Comparison of ENCODE assay signal across 23 cellular contexts in genomic region chr12:21634245-21634644, GRCh38. TPM values are rescaled to one million over a fixed set of nuclear protein-coding genes. Genes with fewer than 3 reads are reported as not detected.
A peak's percentile ranks its signal among the peaks of the same experiment; 100 is the strongest.
DNase-seq lines count a peak whose midpoint lies in the region; ATAC-seq, FAIRE-seq and TF ChIP-seq lines count a peak whose summit lies in the region.
"Had no signal": no experiment of that assay in that cellular context is flagged by ENCODE, and none has a peak within 500 bp of the region (broad histone marks: within the 10 kb centered on the region; RNA-seq: fewer than 3 reads in every experiment).

No MANE protein-coding gene starts in this region.

- H4K20me1 ChIP-seq in GM23338 (replicated peaks; ENCODE audit: insufficient read depth), result peaks cover 19% of the 10 kb centered on the region; the same call in 1 of the 2 replicates
- no peaks in the 10 kb centered on the region for H4K20me1 ChIP-seq in K562 (replicated peaks; ENCODE audit: control insufficient read depth, insufficient read depth, low read length)

- TF ChIP-seq CTCF in A549 (IDR thresholded peaks at IDR 0.05) (no peak), GM23338 (conservative IDR thresholded peaks at IDR 0.05; ENCODE audit: low read depth in 2 of 2) (no peak), K562 (IDR thresholded peaks at IDR 0.05 in 2 of 3, conservative IDR thresholded peaks at IDR 0.05 in 1 of 3; ENCODE audit: insufficient read depth in 2 of 3, low read depth in 1 of 3, low read length in 3 of 3) (no peak)
- no peak for TF ChIP-seq CTCF in CD4-positive, alpha-beta T cell (IDR thresholded peaks at IDR 0.05)

- H3K36me3 ChIP-seq in GM23338 (ENCODE audit: insufficient read depth) (peaks cover 47% of the 10 kb centered on the region), K562 (ENCODE audit: control insufficient read depth, insufficient read depth, low read length) (peaks cover 46% of the 10 kb centered on the region)

- no peak; a peak in 1 of 6 replicates for ATAC-seq in A549
- no peak for ATAC-seq in CD4-positive, alpha-beta T cell (ENCODE audit: poor library complexity)
- peak; percentile 49 for ATAC-seq in GM23338
- peak; percentile 54 for ATAC-seq in K562
- ATAC-seq in HG02973 (IDR thresholded peaks at IDR 0.05; ENCODE audit: unreplicated experiment), result no peak

- H3K9me3 ChIP-seq in A549 (no peaks in the 10 kb centered on the region), K562 (replicated peaks; ENCODE audit: control insufficient read depth, insufficient read depth, low read depth, low read length) (no peaks in the 10 kb centered on the region)
- no peaks in the 10 kb centered on the region for H3K9me3 ChIP-seq in CD4-positive, alpha-beta T cell (ENCODE audit: control insufficient read depth, low read length)
- H3K9me3 ChIP-seq: BLaER1, MG63, SJCRH30 had no signal

- DNase-seq in A549 (ENCODE audit: low read depth in 1 of 2, low spot score in 1 of 2) (no peak), GM23338 (ENCODE audit: low spot score) (no peak), K562 (ENCODE audit: extremely low read depth in 1 of 4, low spot score in 3 of 4) (no peak), DMS79 treated with DMSO at 0.1 percent for 48 hours (lab: John Stamatoyannopoulos, UW) (no peak), caudate nucleus (lab: John Stamatoyannopoulos, UW) (no peak)
- no peak for DNase-seq in CD4-positive, alpha-beta T cell
- DNase-seq: ACHN; Calu3; CD8-positive, alpha-beta memory T cell; DMS53; GOT3; Kasumi-1; MG63; NCI-H1417; NCI-H1694 treated with DMSO at 0.1 percent for 48 hours; NCI-H2081 treated with DMSO at 0.1 percent for 48 hours; NCI-H446; NCI-H526 treated with DMSO at 0.1 percent for 48 hours; OCI-M1; SJCRH30 had no signal

- no peaks in the 10 kb centered on the region for H3K27me3 ChIP-seq in CD4-positive, alpha-beta T cell (ENCODE audit: control insufficient read depth, insufficient read depth, low read length)
- H3K27me3 ChIP-seq in GM23338 (ENCODE audit: insufficient read depth), result no peaks in the 10 kb centered on the region
- H3K27me3 ChIP-seq in K562 (ENCODE audit: control insufficient read depth in 2 of 2, insufficient read depth in 2 of 2, low read length in 2 of 2), result no peaks in the 10 kb centered on the region
- H3K27me3 ChIP-seq: BLaER1, MG63, SJCRH30 had no signal

- peaks cover 2% of the 10 kb centered on the region for H3K9me3 Mint-ChIP-seq in CD4-positive, alpha-beta T cell
- H3K9me3 Mint-ChIP-seq in GM23338, result no peaks in the 10 kb centered on the region

- H3K36me3 Mint-ChIP-seq in CD4-positive, alpha-beta T cell (ENCODE audit: low read depth), result peaks cover 94% of the 10 kb centered on the region
- peaks cover 51% of the 10 kb centered on the region for H3K36me3 Mint-ChIP-seq in GM23338 (ENCODE audit: low read depth)

- TF ChIP-seq RAD21 in A549 (conservative IDR thresholded peaks at IDR 0.05 in 1 of 2, IDR thresholded peaks at IDR 0.05 in 1 of 2), result no peak
- no peak for TF ChIP-seq RAD21 in K562 (CRISPR knock-in tag; conservative IDR thresholded peaks at IDR 0.05 in 1 of 2, IDR thresholded peaks at IDR 0.05 in 1 of 2)

- H2AFZ ChIP-seq in GM23338 (no peak overlapping the region), K562 (ENCODE audit: low read depth, low read length) (no peak overlapping the region)

- no peak for TF ChIP-seq EP300 in A549 (IDR thresholded peaks at IDR 0.05)
- no peak for TF ChIP-seq EP300 in K562 (IDR thresholded peaks at IDR 0.05; ENCODE audit: low read length)

- no peaks in the 10 kb centered on the region for H3K27me3 Mint-ChIP-seq in CD4-positive, alpha-beta T cell
- peaks cover 2% of the 10 kb centered on the region for H3K27me3 Mint-ChIP-seq in GM23338 (ENCODE audit: insufficient read depth, low read depth, poor library complexity)
- H3K27me3 Mint-ChIP-seq: CD8-positive, alpha-beta memory T cell had no signal

- intact Hi-C loops in CD4-positive, alpha-beta T cell (cut with DNase I, micrococcal nuclease), result loop anchor here in 1 of 2 experiments (2.0 kb wide), 1 partner anchor 17 kb away; no protein-coding TSS in a partner anchor
- intact Hi-C loops in K562 (cut with micrococcal nuclease), result no loop called here

- no peak for TF ChIP-seq POLR2A in A549 (IDR thresholded peaks at IDR 0.05; ENCODE audit: low read length)
- peak; percentile 63 for TF ChIP-seq POLR2A in K562 (conservative IDR thresholded peaks at IDR 0.05)

- WGBS in A549 (ENCODE audit: missing lambda C conversion rate), result 100% methylated on average over 3 of the region's 3 CpGs
- 93% methylated on average over 3 of the region's 3 CpGs for WGBS in K562 (ENCODE audit: insufficient coverage, low coverage, missing lambda C conversion rate)

- H3K9me1 ChIP-seq in K562 (ENCODE audit: control insufficient read depth, insufficient read depth, low read length), result no peaks in the 10 kb centered on the region

- no peak overlapping the region for H3K9ac ChIP-seq in K562 (ENCODE audit: insufficient read depth in 1 of 2, low read depth in 2 of 2, low read length in 2 of 2)
- H3K9ac ChIP-seq: BLaER1 had no signal

- CTCF ChIA-PET in A549 (lab: Yijun Ruan, JAX), result interaction anchor here (0.9 to 1.8 kb wide), 2 partner anchors 14 to 26 kb away, joined by 3 to 5 read pairs; no protein-coding TSS in a partner anchor
- CTCF ChIA-PET in CD4-positive, alpha-beta T cell (lab: Charles Lee), result no interaction called here
- CTCF ChIA-PET in K562 (lab: Yijun Ruan, JAX; ENCODE audit: low intra/inter-chr PET ratio), result no interaction called here

- peaks cover 28% of the 10 kb centered on the region for H3K4me1 ChIP-seq in A549
- no peaks in the 10 kb centered on the region for H3K4me1 ChIP-seq in GM23338 (ENCODE audit: insufficient read depth)
- no peaks in the 10 kb centered on the region; a peak in 1 of 5 replicates for H3K4me1 ChIP-seq in K562 (replicated peaks in 1 of 2; ENCODE audit: control insufficient read depth in 2 of 2, insufficient read depth in 2 of 2, low read length in 2 of 2)
- H3K4me1 ChIP-seq: BLaER1, SJCRH30 had no signal

- 0 out of 2 replicates have a peak, but pooled peaks cover 7% of the 10 kb centered on the region for H3K79me2 ChIP-seq in GM23338 (replicated peaks; ENCODE audit: insufficient read depth)
- H3K79me2 ChIP-seq in K562 (ENCODE audit: control insufficient read depth, insufficient read depth, low read length), result peaks cover 2% of the 10 kb centered on the region; the same call in 1 of the 3 replicates

- H3K27ac Mint-ChIP-seq in CD4-positive, alpha-beta T cell, result peak overlapping the region; percentile 64
- H3K27ac Mint-ChIP-seq in GM23338, result no peak overlapping the region

- POLR2A ChIA-PET in A549 (lab: Yijun Ruan, JAX) (no interaction called here), K562 (lab: Yijun Ruan, JAX) (interaction anchor here (0.6 kb wide), 1 partner anchor 14 kb away, joined by 3 read pairs; no protein-coding TSS in a partner anchor)
- POLR2A ChIA-PET in CD4-positive, alpha-beta T cell (lab: Charles Lee), result interaction anchor here (0.7 to 1.7 kb wide), 3 partner anchors 8 to 23 kb away, joined by 3 to 6 read pairs (median 5); partner anchors contain the start of gene LDHB

- peaks cover 33% of the 10 kb centered on the region for H3F3A ChIP-seq in GM23338 (replicated peaks; ENCODE audit: low read depth)

- H3K27ac ChIP-seq in A549 (no peak overlapping the region), GM23338 (ENCODE audit: low read depth) (no peak overlapping the region; the same call in 1 of the 2 replicates), K562 (ENCODE audit: extremely low read depth, low read depth, low read length) (no peak overlapping the region), caudate nucleus (ENCODE audit: low read depth, low read length) (no peak overlapping the region)
- H3K27ac ChIP-seq in CD4-positive, alpha-beta T cell (ENCODE audit: low read depth, low read length), result no peak overlapping the region
- H3K27ac ChIP-seq: BLaER1, SJCRH30 had no signal

- H3K4me3 Mint-ChIP-seq in CD4-positive, alpha-beta T cell, result no peak overlapping the region
- H3K4me3 Mint-ChIP-seq in GM23338, result no peak overlapping the region
- H3K4me3 Mint-ChIP-seq: CD8-positive, alpha-beta memory T cell had no signal

- no peak overlapping the region for H3K4me2 ChIP-seq in A549
- H3K4me2 ChIP-seq in GM23338, result no peak overlapping the region
- no peak overlapping the region for H3K4me2 ChIP-seq in K562 (ENCODE audit: insufficient read depth, low read length)
- H3K4me2 ChIP-seq: BLaER1 had no signal

- in situ Hi-C loops in K562 (cut with MboI), result no loop called here

- H3K4me1 Mint-ChIP-seq in CD4-positive, alpha-beta T cell (ENCODE audit: low read depth), result peaks cover 39% of the 10 kb centered on the region
- no peaks in the 10 kb centered on the region for H3K4me1 Mint-ChIP-seq in GM23338

- BruUV-seq in K562 (replicated peaks; lab: Mats Ljungman, UMichigan), result no TSS peak

- no peaks in the 10 kb centered on the region for H3K9me2 ChIP-seq in GM23338 (ENCODE audit: insufficient read depth)

- FAIRE-seq in A549 (lab: Jason Lieb, UNC), result no peak
- no peak for FAIRE-seq in K562 (lab: Jason Lieb, UNC)
- FAIRE-seq: RCC 7860 had no signal

- H3K4me3 ChIP-seq in A549, result no peak overlapping the region
- no peak overlapping the region for H3K4me3 ChIP-seq in GM23338
- no peak overlapping the region for H3K4me3 ChIP-seq in K562
- H3K4me3 ChIP-seq: BLaER1, MG63, SJCRH30 had no signal

RNA-seq across cellular contexts. Expression of gene LDHB, which starts 23.4 kb away (rescaled TPM):
- polyA plus RNA-seq in A549 (2011; rRNA removed), result 1,881 and 2,260 TPM in 2 replicates
- polyA plus RNA-seq in A549 (2012; cell fraction: cytosol; rRNA removed), result 882 and 1,113 TPM in 2 replicates
- polyA plus RNA-seq in A549 (2012; cell fraction: nucleus; rRNA removed), result 378 and 581 TPM in 2 replicates
- 1,745 to 1,852 TPM (median 1,788 TPM) in 3 replicates for polyA plus RNA-seq in A549 (2017; fragmentation: RNase III; extraction: RNeasy Plus Mini Kit Qiagen cat#74134 plus additional on column Dnase treatment)
- polyA minus RNA-seq in A549 (2011; rRNA and poly(A)+ RNA removed), result 554 and 593 TPM in 2 replicates
- 100 to 1,000 TPM; 559 to 605 TPM for total RNA-seq in CD4-positive, alpha-beta T cell
- total RNA-seq in GM23338 (2014; rRNA removed; shearing (Covaris generic)), result 1,537 and 1,654 TPM in 2 replicates
- polyA plus RNA-seq in GM23338 (2016; fragmentation: Nextera tagmentation; extraction: Ambion mirVana), result 1,924 and 1,990 TPM in 2 replicates
- 74.2 and 159 TPM in 2 replicates for total RNA-seq in K562 (2011; cell fraction: chromatin; rRNA removed; ENCODE audit: low replicate concordance)
- total RNA-seq in K562 (2011; cell fraction: nucleolus; rRNA removed), result 72.0 and 82.6 TPM in 2 replicates
- total RNA-seq in K562 (2011; cell fraction: nucleoplasm; rRNA removed), result 129 and 165 TPM in 2 replicates
- total RNA-seq in K562 (2014; rRNA removed), result 710 and 743 TPM in 2 replicates
- 1,339 and 1,452 TPM in 2 replicates for total RNA-seq in K562 (2014; rRNA removed; fragmentation: Illumina TruSeq; extraction: Trizol)
- total RNA-seq in K562 (2015; rRNA removed; fragmentation: Illumina TruSeq; extraction: Trizol), result 871 and 888 TPM in 2 replicates
- 919 and 939 TPM in 2 replicates for total RNA-seq in K562 (2021)
- polyA plus RNA-seq in K562 (2011; rRNA removed), result 993 and 1,477 TPM in 2 replicates
- 303 and 725 TPM in 2 replicates for polyA plus RNA-seq in K562 (2011; cell fraction: cytosol; rRNA removed)
- 114 and 246 TPM in 2 replicates for polyA plus RNA-seq in K562 (2011; cell fraction: nucleus; rRNA removed)
- 674 and 1,073 TPM in 2 replicates for polyA plus RNA-seq in K562 (2012)
- 968 and 1,051 TPM in 2 replicates for polyA plus RNA-seq in K562 (2014; fragmentation: Illumina TruSeq; extraction: Trizol)
- polyA plus RNA-seq in K562 (2014; fragmentation: Nextera tagmentation; extraction: Ambion mirVana), result 1,000 to 10,000 TPM; 2,666 to 2,680 TPM
- polyA plus RNA-seq in K562 (2014; rRNA removed), result 875 and 947 TPM in 2 replicates
- 1,250 and 1,470 TPM in 2 replicates for polyA minus RNA-seq in K562 (2011; rRNA and poly(A)+ RNA removed)
- polyA minus RNA-seq in K562 (2011; cell fraction: cytosol; rRNA and poly(A)+ RNA removed), result 267 and 360 TPM in 2 replicates
- 66.6 and 146 TPM in 2 replicates for polyA minus RNA-seq in K562 (2011; cell fraction: nucleus; rRNA and poly(A)+ RNA removed)

RNA-seq across cellular contexts. Expression of gene GYS2, which starts 29.6 kb away (rescaled TPM):
- polyA plus RNA-seq in A549 (2011; rRNA removed) (0.19 TPM in 2 replicates), A549 (2017; fragmentation: RNase III; extraction: RNeasy Plus Mini Kit Qiagen cat#74134 plus additional on column Dnase treatment) (0.04 TPM in 1 of 3 replicates, not detected in the others), GM23338 (2016; fragmentation: Nextera tagmentation; extraction: Ambion mirVana) (not detected in 2 replicates), K562 (2011; rRNA removed) (not detected in 2 replicates), K562 (2014; fragmentation: Illumina TruSeq; extraction: Trizol) (not detected in 2 replicates), K562 (2014; fragmentation: Nextera tagmentation; extraction: Ambion mirVana) (not detected), K562 (2014; rRNA removed) (not detected in 2 replicates)
- 0.01 TPM in 1 of 2 replicates, not detected in the other for polyA plus RNA-seq in A549 (2012; cell fraction: cytosol; rRNA removed)
- 0.04 and 0.15 TPM in 2 replicates for polyA plus RNA-seq in A549 (2012; cell fraction: nucleus; rRNA removed)
- polyA minus RNA-seq in A549 (2011; rRNA and poly(A)+ RNA removed), result not detected in 2 replicates
- total RNA-seq in CD4-positive, alpha-beta T cell, result under 1 TPM in 1 of 2 experiments, not detected in 1; 0.22 TPM
- total RNA-seq in GM23338 (2014; rRNA removed; shearing (Covaris generic)), result not detected in 2 replicates
- total RNA-seq in K562 (2011; cell fraction: chromatin; rRNA removed; ENCODE audit: low replicate concordance), result not detected in 2 replicates
- not detected in 2 replicates for total RNA-seq in K562 (2011; cell fraction: nucleolus; rRNA removed)
- not detected in 2 replicates for total RNA-seq in K562 (2011; cell fraction: nucleoplasm; rRNA removed)
- total RNA-seq in K562 (2014; rRNA removed) (not detected in 2 replicates), K562 (2014; rRNA removed; fragmentation: Illumina TruSeq; extraction: Trizol) (not detected in 2 replicates), K562 (2015; rRNA removed; fragmentation: Illumina TruSeq; extraction: Trizol) (not detected in 2 replicates), K562 (2021) (not detected in 2 replicates)
- polyA plus RNA-seq in K562 (2011; cell fraction: cytosol; rRNA removed), result not detected in 2 replicates
- not detected in 2 replicates for polyA plus RNA-seq in K562 (2011; cell fraction: nucleus; rRNA removed)
- polyA plus RNA-seq in K562 (2012), result not detected in 2 replicates
- not detected in 2 replicates for polyA minus RNA-seq in K562 (2011; rRNA and poly(A)+ RNA removed)
- polyA minus RNA-seq in K562 (2011; cell fraction: cytosol; rRNA and poly(A)+ RNA removed), result not detected in 2 replicates
- not detected in 2 replicates for polyA minus RNA-seq in K562 (2011; cell fraction: nucleus; rRNA and poly(A)+ RNA removed)
- total RNA-seq: Calu3; CD8-positive, alpha-beta memory T cell; SJCRH30 had no signal
- polyA plus RNA-seq: CD8-positive, alpha-beta memory T cell had no signal

Comparison
In these comparisons a context has a peak if more than half of its experiments do, and no peak if none do; other contexts are left out.
1. ATAC-seq: peak in GM23338 (single experiment) and K562 (single experiment); none in A549 (0 of 2), CD4-positive, alpha-beta T cell (single experiment) and HG02973 (single experiment).
2. Of the 35 proteins assayed by ChIP-seq in both K562 and A549: peak only in K562: POLR2A; only in A549: none; in both: none; in neither: 34.